Comparison of ENCODE assay signal across 12 cellular contexts in the genomic region with DNA sequence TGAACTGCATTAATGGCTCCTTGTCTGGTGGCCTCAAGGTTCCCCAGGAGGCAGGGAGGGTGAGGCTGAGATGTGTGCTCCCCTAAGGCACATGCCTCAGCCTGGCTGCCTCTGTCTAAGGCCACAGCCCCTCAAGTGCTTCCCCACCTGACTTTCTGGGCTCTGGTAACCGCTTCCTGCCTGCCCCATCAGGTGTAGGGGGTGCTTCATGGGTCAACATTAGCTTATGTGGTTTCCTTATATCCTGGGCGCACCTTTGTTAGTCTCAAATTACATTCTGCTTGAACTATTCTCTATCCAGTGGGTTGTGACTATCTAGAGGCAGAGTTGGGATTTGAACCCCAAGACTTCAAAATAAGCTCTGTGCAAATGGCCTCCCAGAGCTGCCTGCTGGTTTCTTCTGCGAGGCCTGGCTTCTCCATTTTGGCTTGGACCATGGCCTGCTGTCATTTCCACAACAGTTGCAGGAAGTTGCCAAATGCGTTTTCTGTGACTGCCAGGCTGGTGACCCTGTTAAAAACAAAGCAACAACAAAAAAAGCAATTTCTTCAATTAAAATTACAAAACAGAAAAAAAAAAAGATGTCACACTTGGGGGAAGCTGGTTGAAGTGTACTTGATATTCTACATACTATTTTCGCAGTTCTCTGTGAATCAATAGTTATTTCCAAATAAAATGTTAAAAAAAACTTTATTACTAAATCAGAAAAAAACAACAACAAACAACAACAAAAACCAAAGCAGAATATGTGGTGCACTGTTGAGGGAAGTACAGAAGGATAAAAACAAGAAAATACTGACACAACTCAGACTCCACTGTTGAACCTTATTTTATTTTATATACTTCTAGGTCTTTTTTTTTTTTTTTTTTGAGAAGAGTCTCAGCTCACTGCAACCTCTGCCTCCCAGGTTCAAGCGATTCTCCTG. TPM values are rescaled to one million over a fixed set of nuclear protein-coding genes. Genes with fewer than 3 reads are reported as not detected.
DNase-seq lines count a peak whose midpoint lies in the region; ATAC-seq and TF ChIP-seq lines count a peak whose summit lies in the region.
"Had no signal": no experiment of that assay in that cellular context is flagged by ENCODE, and none has a peak within 500 bp of the region (broad histone marks: within the 10 kb centered on the region; RNA-seq: fewer than 3 reads in every experiment).

No MANE protein-coding gene starts in this region.

- no peak for TF ChIP-seq POLR2A in transverse colon (IDR thresholded peaks at IDR 0.05)

- intact Hi-C loops in PC-3 (cut with micrococcal nuclease) (no loop called here), transverse colon (cut with DNase I; ENCODE audit: low total_unique reads) (no loop called here), PC-9 (cut with micrococcal nuclease; ENCODE audit: unreplicated experiment) (no loop called here)

- WGBS in transverse colon (ENCODE audit: low coverage in 1 of 2), 2 donors, result 79 to 88% methylated on average over 3 to 6 of the region's 6 CpGs

- H3K4me3 ChIP-seq in PC-3 (ENCODE audit: low read length) (no peak overlapping the region), iPS-18a (ENCODE audit: low read length) (no peak overlapping the region), transverse colon (no peak overlapping the region), PC-9 (no peak overlapping the region)
- H3K4me3 ChIP-seq: esophagus muscularis mucosa had no signal

- H3K27ac ChIP-seq in PC-3 (ENCODE audit: low read length), result no peak overlapping the region
- H3K27ac ChIP-seq in iPS-18a (ENCODE audit: low read length), result peak overlapping the region; percentile 42
- no peak overlapping the region for H3K27ac ChIP-seq in transverse colon
- no peak overlapping the region for H3K27ac ChIP-seq in PC-9
- H3K27ac ChIP-seq: esophagus muscularis mucosa had no signal

- H3K79me2 ChIP-seq in PC-3 (ENCODE audit: low read length), result no peaks in the 10 kb centered on the region
- no peaks in the 10 kb centered on the region for H3K79me2 ChIP-seq in PC-9 (ENCODE audit: low read depth)

- POLR2A ChIA-PET in PC-3 (lab: Charles Lee; ENCODE audit: unreplicated experiment) (no interaction called here), PC-9 (lab: Charles Lee; ENCODE audit: unreplicated experiment) (interaction anchor here (0.6 to 0.7 kb wide), 3 partner anchors 17 to 1125 kb away, joined by 4 to 11 read pairs (median 4); no protein-coding TSS in a partner anchor)

- H3K4me1 ChIP-seq in PC-3 (ENCODE audit: insufficient read depth, low read length), result peaks cover 7% of the 10 kb centered on the region; the same call in 1 of the 2 replicates
- H3K4me1 ChIP-seq in iPS-18a (ENCODE audit: control insufficient read depth, low read depth, low read length), result peaks cover 14% of the 10 kb centered on the region
- H3K4me1 ChIP-seq in transverse colon, result no peaks in the 10 kb centered on the region
- H3K4me1 ChIP-seq in PC-9 (replicated peaks; ENCODE audit: insufficient read depth), result peaks cover 10% of the 10 kb centered on the region

- BruUV-seq in PC-3 (replicated peaks; lab: Mats Ljungman, UMichigan), result no TSS peak
- no TSS peak for BruUV-seq in PC-9 (replicated peaks; lab: Mats Ljungman, UMichigan)

- H3F3A ChIP-seq in PC-3 (ENCODE audit: low read length, unreplicated experiment) (no peaks in the 10 kb centered on the region), PC-9 (ENCODE audit: insufficient read depth, low read depth) (peaks cover 9% of the 10 kb centered on the region)

- H2AFZ ChIP-seq in PC-3 (ENCODE audit: low read length), result no peak overlapping the region
- H2AFZ ChIP-seq in PC-9, result no peak overlapping the region

- H4K20me1 ChIP-seq in PC-3 (ENCODE audit: low read length) (no peaks in the 10 kb centered on the region), PC-9 (ENCODE audit: insufficient read depth) (no peaks in the 10 kb centered on the region)

- H3K9me3 ChIP-seq in PC-3 (ENCODE audit: low read length) (no peaks in the 10 kb centered on the region), iPS-18a (ENCODE audit: control insufficient read depth, low read depth, low read length) (no peaks in the 10 kb centered on the region), transverse colon (no peaks in the 10 kb centered on the region), PC-9 (ENCODE audit: insufficient read depth, low read depth) (no peaks in the 10 kb centered on the region)
- H3K9me3 ChIP-seq: esophagus muscularis mucosa had no signal

- in situ Hi-C loops in transverse colon (cut with MboI; ENCODE audit: low pct_ligation_motif_present in 1 of 4, low pct_unique_long_range_greater_than_20kb in 1 of 4, low sequenced_read_pairs in 3 of 4), result no loop called here

- TF ChIP-seq CTCF in PC-3 (conservative IDR thresholded peaks at IDR 0.05; ENCODE audit: low read depth, low read length), result no peak
- TF ChIP-seq CTCF in transverse colon (IDR thresholded peaks at IDR 0.05), result no peak
- no peak for TF ChIP-seq CTCF in PC-9 (conservative IDR thresholded peaks at IDR 0.05)

- ATAC-seq in PC-3, result peak; percentile 67

- H3K9ac ChIP-seq in PC-3 (ENCODE audit: low read length), result no peak overlapping the region
- H3K9ac ChIP-seq in iPS-18a (ENCODE audit: low read length), result no peak overlapping the region

- DNase-seq in activated gamma-delta T cell treated with Interleukin-2 at 50 U/mL for 16 hours (peak; percentile 48), activated gamma-delta T cell (lab: John Stamatoyannopoulos, UW) (no peak), PC-3 (no peak), transverse colon (peak; percentile 11), PC-9 (no peak)
- no peak for DNase-seq in activated CD8-positive, alpha-beta memory T cell treated with anti-CD3 and anti-CD28 coated beads for 24 hours
- no peak for DNase-seq in activated CD4-positive, CD25-positive, alpha-beta regulatory T cell (lab: John Stamatoyannopoulos, UW)
- DNase-seq: central memory CD4-positive, alpha-beta T cell; naive B cell; NCI-H1694 treated with DMSO at 0.1 percent for 48 hours had no signal

- H3K4me2 ChIP-seq in PC-3 (ENCODE audit: low read length), result no peak overlapping the region
- no peak overlapping the region for H3K4me2 ChIP-seq in PC-9

- CTCF ChIA-PET in PC-3 (lab: Charles Lee) (no interaction called here), PC-9 (lab: Charles Lee) (interaction anchor here (0.6 kb wide), 1 partner anchor 149 kb away, joined by 4 read pairs; no protein-coding TSS in a partner anchor)

- no peaks in the 10 kb centered on the region for H3K27me3 ChIP-seq in PC-3 (ENCODE audit: low read length)
- H3K27me3 ChIP-seq in iPS-18a (ENCODE audit: control insufficient read depth, insufficient read depth, low read length), result no peaks in the 10 kb centered on the region
- H3K27me3 ChIP-seq in transverse colon, result no peaks in the 10 kb centered on the region
- H3K27me3 ChIP-seq in PC-9 (ENCODE audit: insufficient read depth, low read depth), result no peaks in the 10 kb centered on the region
- H3K27me3 ChIP-seq: esophagus muscularis mucosa had no signal

- H3K36me3 ChIP-seq in PC-3 (ENCODE audit: low read depth, low read length), result no peaks in the 10 kb centered on the region
- no peaks in the 10 kb centered on the region for H3K36me3 ChIP-seq in iPS-18a (ENCODE audit: control insufficient read depth, low read depth, low read length)
- H3K36me3 ChIP-seq in transverse colon, result no peaks in the 10 kb centered on the region
- H3K36me3 ChIP-seq in PC-9 (ENCODE audit: low read depth), result no peaks in the 10 kb centered on the region

- H3K9me2 ChIP-seq in PC-3 (replicated peaks; ENCODE audit: low read length) (no peaks in the 10 kb centered on the region), PC-9 (ENCODE audit: insufficient read depth) (no peaks in the 10 kb centered on the region)

- TF ChIP-seq EP300 in transverse colon (IDR thresholded peaks at IDR 0.05; ENCODE audit: low read depth), result no peak

RNA-seq across cellular contexts. Expression of a gene that starts 20.0 kb away (rescaled TPM):
- total RNA-seq in PC-3 (2014; rRNA removed), result 18.8 and 18.9 TPM in 2 replicates
- total RNA-seq in transverse colon, result 10 to 100 TPM; 29.1 to 35.4 (median 33.5) TPM
- total RNA-seq in PC-9 (2021), result 24.1 and 29.7 TPM in 2 replicates

Comparison
In these comparisons a context has a peak if more than half of its experiments do, and no peak if none do; other contexts are left out.
1. DNase-seq: peak in activated gamma-delta T cell treated with Interleukin-2 at 50 U/mL for 16 hours (single experiment) and transverse colon (single experiment); none in activated gamma-delta T cell (single experiment), PC-3 (single experiment), PC-9 (0 of 2), activated CD8-positive, alpha-beta memory T cell treated with anti-CD3 and anti-CD28 coated beads for 24 hours (single experiment) and activated CD4-positive, CD25-positive, alpha-beta regulatory T cell (0 of 4).